ENCODE assay signal across 1 cellular context in genomic region chr7:140453273-140453672, GRCh38.
TF ChIP-seq lines count a peak whose summit lies in the region.

No MANE protein-coding gene starts in this region.

TF ChIP-seq in H1, 55 proteins besides CTCF, POLR2A, EP300 and RAD21:
- TF ChIP-seq POLR2AphosphoS5 (IDR thresholded peaks at IDR 0.05; ENCODE audit: low read depth, low read length): no peak
- no peak for TF ChIP-seq EGR1 (IDR thresholded peaks at IDR 0.05; ENCODE audit: borderline replicate concordance, low read depth, low read length)
- no peak for TF ChIP-seq NANOG (IDR thresholded peaks at IDR 0.05; ENCODE audit: insufficient read depth, low read depth, low read length, poor library complexity, severe bottlenecking)
- TF ChIP-seq POU5F1 (IDR thresholded peaks at IDR 0.05; ENCODE audit: low read depth, low read length): no peak
TF ChIP-seq in H1: peak in this region for 0.
